1 cellular context compared by ENCODE assay signal in genomic region chr2:217897816-217898806, GRCh38.
A peak's percentile ranks its signal among the peaks of the same experiment; 100 is the strongest.
TF ChIP-seq lines count a peak whose summit lies in the region.

No MANE protein-coding gene starts in this region.

TF ChIP-seq in HepG2, 621 proteins besides CTCF, POLR2A, EP300 and RAD21 (continued from another document):
- TF ChIP-seq ZNF407 (CRISPR knock-in tag; IDR thresholded peaks at IDR 0.05; ENCODE audit: not compliant biosample characterization): peak; percentile 12
- peak; percentile 67 for TF ChIP-seq TEAD3 (CRISPR knock-in tag; optimal IDR thresholded peaks at IDR 0.05; ENCODE audit: borderline replicate concordance)
- peak; percentile 12 for TF ChIP-seq ZNF883 (CRISPR knock-in tag; IDR thresholded peaks at IDR 0.05; ENCODE audit: not compliant biosample characterization)
- peak; percentile 64 for TF ChIP-seq ZNF687 (CRISPR knock-in tag; IDR thresholded peaks at IDR 0.05)
- TF ChIP-seq HNRNPL (IDR thresholded peaks at IDR 0.05; ENCODE audit: low read depth, low read length): 0 out of 2 replicates have a peak, but pooled peaks have one; percentile 25
- 0 out of 2 replicates have a peak, but pooled peaks have one; percentile 16 for TF ChIP-seq PATZ1 (CRISPR knock-in tag; IDR thresholded peaks at IDR 0.05)
